Comparison of ENCODE assay signal across 8 cellular contexts in the genomic region with DNA sequence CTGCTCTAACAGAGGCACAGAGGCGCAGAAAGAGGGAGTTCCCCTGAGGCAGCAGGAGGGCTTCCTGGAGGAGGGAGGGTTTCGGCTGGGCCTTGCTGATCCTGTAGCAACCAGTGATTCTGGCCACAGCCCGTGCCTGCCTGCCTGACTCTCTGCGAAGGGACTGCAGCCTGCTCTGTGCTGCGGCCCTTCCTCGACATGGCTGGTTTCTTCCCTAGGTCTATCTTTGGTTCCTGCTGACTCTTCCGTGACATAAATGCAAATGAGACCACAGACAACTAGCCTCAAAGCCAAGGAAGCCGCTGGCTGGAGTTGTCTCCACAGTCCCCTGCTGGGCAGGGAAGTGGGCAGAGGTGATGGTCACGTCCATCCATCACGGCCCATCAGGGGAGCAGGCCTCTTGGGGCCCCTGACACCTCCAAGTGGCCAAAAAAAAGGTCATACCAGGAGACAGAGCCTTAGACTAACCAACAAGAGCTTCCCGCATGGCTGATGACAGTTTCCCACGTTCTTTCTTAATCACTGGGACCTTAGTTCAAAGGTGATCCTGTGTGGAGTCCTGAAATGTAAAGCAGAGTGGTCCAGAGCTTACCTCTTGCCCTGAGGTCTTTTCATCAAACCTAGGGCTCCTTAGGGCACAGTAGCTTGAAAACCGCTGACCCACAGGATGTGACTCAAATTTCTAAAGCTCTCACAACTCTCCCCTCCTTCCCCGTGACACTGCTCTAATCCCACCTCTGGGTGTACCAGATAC. TPM values are rescaled to one million over a fixed set of nuclear protein-coding genes. Genes with fewer than 3 reads are reported as not detected.
DNase-seq lines count a peak whose midpoint lies in the region; ATAC-seq and TF ChIP-seq lines count a peak whose summit lies in the region.

No MANE protein-coding gene starts in this region.

- TF ChIP-seq CTCF in astrocyte of the spinal cord (IDR thresholded peaks at IDR 0.05; ENCODE audit: low read depth, low read length), result peak; percentile 6

- no peaks in the 10 kb centered on the region for H3K79me2 ChIP-seq in Karpas-422 (ENCODE audit: low read length)
- H3K79me2 ChIP-seq in mesendoderm (ENCODE audit: control insufficient read depth, insufficient read depth, low read length), result no peaks in the 10 kb centered on the region

- DNase-seq in Karpas-422 (peak; percentile 86), astrocyte of the spinal cord (ENCODE audit: low read depth, low spot score) (peak; percentile 92), mesendoderm (peak; percentile 59), cerebellar nuclear complex (lab: John Stamatoyannopoulos, UW) (no peak), NCI-H2171 treated with DMSO at 0.1 percent for 48 hours (lab: John Stamatoyannopoulos, UW) (no peak)
- no peak for DNase-seq in stimulated activated CD4-positive, alpha-beta T cell treated with anti-CD3 and anti-CD28 coated beads, Interleukin-4, amount 100 ng/mL, for 4 hours

- H4K20me1 ChIP-seq in Karpas-422 (ENCODE audit: insufficient read depth, low read depth, low read length), result peaks cover 35% of the 10 kb centered on the region

- H3K4me1 ChIP-seq in Karpas-422 (ENCODE audit: low read length), result peaks cover 49% of the 10 kb centered on the region
- H3K4me1 ChIP-seq in mesendoderm (ENCODE audit: control insufficient read depth, low read depth, low read length), result peaks cover 5% of the 10 kb centered on the region

- ATAC-seq in GM18499 (IDR thresholded peaks at IDR 0.05; ENCODE audit: insufficient read depth, unreplicated experiment), result peak; percentile 77
- ATAC-seq in GM21737 (IDR thresholded peaks at IDR 0.05; ENCODE audit: unreplicated experiment), result peak; percentile 86

- H3K4me2 ChIP-seq in Karpas-422 (ENCODE audit: low read depth, low read length, poor library complexity, severe bottlenecking), result peak overlapping the region; percentile 74
- H3K4me2 ChIP-seq in mesendoderm (ENCODE audit: low read length), result no peak overlapping the region

- peak overlapping the region; percentile 1 for H3K56ac ChIP-seq in mesendoderm (ENCODE audit: low read length)

- no peak overlapping the region for H3K4ac ChIP-seq in mesendoderm (ENCODE audit: low read depth, low read length)

- no peak overlapping the region for H3K23ac ChIP-seq in mesendoderm (ENCODE audit: low read length)

- no peak overlapping the region for H4K8ac ChIP-seq in mesendoderm (ENCODE audit: low read depth, low read length)

- H3K18ac ChIP-seq in mesendoderm (ENCODE audit: low read length), result no peak overlapping the region

- no peak overlapping the region for H2AFZ ChIP-seq in Karpas-422 (ENCODE audit: low read length)

- H3K9me3 ChIP-seq in Karpas-422 (ENCODE audit: low read length), result no peaks in the 10 kb centered on the region

- H2BK15ac ChIP-seq in mesendoderm (replicated peaks; ENCODE audit: low read depth), result no peak overlapping the region

- H3K36me3 ChIP-seq in Karpas-422 (ENCODE audit: insufficient read depth, low read length) (no peaks in the 10 kb centered on the region), mesendoderm (ENCODE audit: control insufficient read depth, insufficient read depth, low read length) (no peaks in the 10 kb centered on the region)

- no peak overlapping the region for H4K5ac ChIP-seq in mesendoderm (ENCODE audit: low read length)

- H3K9ac ChIP-seq in Karpas-422 (ENCODE audit: low read length) (peak overlapping the region; percentile 28), mesendoderm (ENCODE audit: low read length) (no peak overlapping the region)

- no peak overlapping the region for H2BK5ac ChIP-seq in mesendoderm (ENCODE audit: low read length)

- H3K9me2 ChIP-seq in Karpas-422 (replicated peaks; ENCODE audit: insufficient read depth, low read length), result no peaks in the 10 kb centered on the region

- no peak overlapping the region for H2BK120ac ChIP-seq in mesendoderm (ENCODE audit: low read depth, low read length)

- peak overlapping the region; percentile 54 for H3K4me3 ChIP-seq in Karpas-422 (ENCODE audit: low read length)
- no peak overlapping the region for H3K4me3 ChIP-seq in astrocyte of the spinal cord (ENCODE audit: low read depth, low read length)
- no peak overlapping the region for H3K4me3 ChIP-seq in mesendoderm (ENCODE audit: low read length)

- no peaks in the 10 kb centered on the region for H3K79me1 ChIP-seq in mesendoderm (ENCODE audit: low read length)

- peak overlapping the region; percentile 48 for H3K27ac ChIP-seq in Karpas-422 (ENCODE audit: low read length)
- H3K27ac ChIP-seq in mesendoderm (ENCODE audit: low read depth, low read length), result peak overlapping the region; percentile 4

- in situ Hi-C loops in astrocyte of the spinal cord (cut with HindIII; ENCODE audit: low sequenced_read_pairs), result no loop called here

- WGBS in mesendoderm (ENCODE audit: extremely low coverage, insufficient coverage, low lambda C conversion rate), result no CpG with 5 or more reads among the region's 14 CpGs

- no peak overlapping the region for H2AK5ac ChIP-seq in mesendoderm (ENCODE audit: low read length)

- H3K27me3 ChIP-seq in Karpas-422 (ENCODE audit: low read length), result no peaks in the 10 kb centered on the region
- H3K27me3 ChIP-seq in mesendoderm (ENCODE audit: insufficient read depth, low read length, poor library complexity), result no peaks in the 10 kb centered on the region

RNA-seq across cellular contexts. Expression of gene HS1BP3, which starts 55.3 kb away (rescaled TPM):
- total RNA-seq in Karpas-422 (2014; rRNA removed; shearing (Covaris generic); ENCODE audit: low replicate concordance), result 10.6 and 12.8 TPM in 2 replicates
- 4.5 TPM for polyA plus RNA-seq in mesendoderm (2013, experiment 1 of 2)
- 5.0 TPM for polyA plus RNA-seq in mesendoderm (2013, experiment 2 of 2)

Comparison
In these comparisons a context has a peak if more than half of its experiments do, and no peak if none do; other contexts are left out.
1. DNase-seq: peak in Karpas-422 (single experiment), astrocyte of the spinal cord (single experiment) and mesendoderm (single experiment); none in cerebellar nuclear complex (0 of 2), NCI-H2171 treated with DMSO at 0.1 percent for 48 hours (single experiment) and stimulated activated CD4-positive, alpha-beta T cell treated with anti-CD3 and anti-CD28 coated beads, Interleukin-4, amount 100 ng/mL, for 4 hours (0 of 2).